ENCODE assay signal across 8 cellular contexts in genomic region chr3:133574260-133574881, GRCh38. TPM values are rescaled to one million over a fixed set of nuclear protein-coding genes. Genes with fewer than 3 reads are reported as not detected.
DNase-seq lines count a peak whose midpoint lies in the region; ATAC-seq and TF ChIP-seq lines count a peak whose summit lies in the region.

No MANE protein-coding gene starts in this region.

- peak overlapping the region; percentile 95 to 99 (median 96) for H3K27ac Mint-ChIP-seq in CD4-positive, CD25-positive, alpha-beta regulatory T cell
- H3K27ac Mint-ChIP-seq in neural crest cell (ENCODE audit: unreplicated experiment): peak overlapping the region; percentile 94

- H3K9me3 Mint-ChIP-seq in CD4-positive, CD25-positive, alpha-beta regulatory T cell: no peaks in the 10 kb centered on the region
- no peaks in the 10 kb centered on the region for H3K9me3 Mint-ChIP-seq in neural crest cell

- peaks cover 40% of the 10 kb centered on the region for H3K36me3 Mint-ChIP-seq in CD4-positive, CD25-positive, alpha-beta regulatory T cell
- peaks cover 10% of the 10 kb centered on the region for H3K36me3 Mint-ChIP-seq in neural crest cell (ENCODE audit: low read depth)

- peak; percentile 32 for TF ChIP-seq CTCF in neural crest cell (conservative IDR thresholded peaks at IDR 0.05)
- TF ChIP-seq CTCF in suprapubic skin (IDR thresholded peaks at IDR 0.05): no peak

- H3K4me1 Mint-ChIP-seq in CD4-positive, CD25-positive, alpha-beta regulatory T cell: peaks cover 36 to 71% (median 54%) of the 10 kb centered on the region in 4 donors
- H3K4me1 Mint-ChIP-seq in neural crest cell: peaks cover 49% of the 10 kb centered on the region

- peak in 1 of 2 donors; percentile 35 for TF ChIP-seq POLR2A in suprapubic skin (IDR thresholded peaks at IDR 0.05)

- WGBS in suprapubic skin: 2% methylated on average over 13 of the region's 54 CpGs

- H3K4me3 ChIP-seq in CD4-positive, CD25-positive, alpha-beta regulatory T cell (ENCODE audit: low read depth, low read length): peak overlapping the region; percentile 100
- H3K4me3 ChIP-seq in suprapubic skin: peak overlapping the region; percentile 89

- peak; percentile 4 to 8 for ATAC-seq in CD4-positive, CD25-positive, alpha-beta regulatory T cell (ENCODE audit: low read depth in 2 of 2)
- peak; percentile 34 for ATAC-seq in GM21528 (IDR thresholded peaks at IDR 0.05; ENCODE audit: low FRiP score, unreplicated experiment)

- in situ Hi-C loops in KBM-7 (cut with MboI; ENCODE audit: low pct_unique_long_range_greater_than_20kb, low sequenced_read_pairs): no loop called here

- H3K36me3 ChIP-seq in CD4-positive, CD25-positive, alpha-beta regulatory T cell (ENCODE audit: control insufficient read depth, insufficient read depth, low read length): peaks cover 31% of the 10 kb centered on the region
- H3K36me3 ChIP-seq in suprapubic skin: peaks cover 27% of the 10 kb centered on the region

- no peaks in the 10 kb centered on the region for H3K27me3 Mint-ChIP-seq in CD4-positive, CD25-positive, alpha-beta regulatory T cell
- H3K27me3 Mint-ChIP-seq in neural crest cell (ENCODE audit: low read depth): no peaks in the 10 kb centered on the region

- H3K9me3 ChIP-seq in CD4-positive, CD25-positive, alpha-beta regulatory T cell (ENCODE audit: control insufficient read depth in 2 of 2, low read length in 2 of 2): no peaks in the 10 kb centered on the region
- no peaks in the 10 kb centered on the region for H3K9me3 ChIP-seq in suprapubic skin

- H3K27ac ChIP-seq in CD4-positive, CD25-positive, alpha-beta regulatory T cell (ENCODE audit: insufficient read depth, low read length, poor library complexity, severe bottlenecking): peak overlapping the region; percentile 93
- peak overlapping the region; percentile 99 for H3K27ac ChIP-seq in suprapubic skin

- no peaks in the 10 kb centered on the region for H3K27me3 ChIP-seq in CD4-positive, CD25-positive, alpha-beta regulatory T cell (ENCODE audit: control insufficient read depth, insufficient read depth, low read length)
- H3K27me3 ChIP-seq in suprapubic skin: no peaks in the 10 kb centered on the region

- peaks cover 63% of the 10 kb centered on the region for H3K4me1 ChIP-seq in CD4-positive, CD25-positive, alpha-beta regulatory T cell (ENCODE audit: control insufficient read depth, insufficient read depth, low read length, poor library complexity, severe bottlenecking)
- peaks cover 58% of the 10 kb centered on the region for H3K4me1 ChIP-seq in suprapubic skin

- peak; percentile 63 to 78 (median 70) for DNase-seq in CD4-positive, CD25-positive, alpha-beta regulatory T cell
- DNase-seq in KBM-7 (peak; percentile 64), activated T-cell treated with anti-CD3 and anti-CD28 coated beads for 48 hours (ENCODE audit: low read depth) (peak; percentile 77), fibroblast of peridontal ligament (ENCODE audit: extremely low read depth) (peak; percentile 81), neural crest cell (ENCODE audit: low read depth, low spot score) (peak; percentile 51), suprapubic skin (ENCODE audit: low spot score in 2 of 2) (peak; percentile 85 to 86), NCI-H2171 treated with DMSO at 0.1 percent for 48 hours (lab: John Stamatoyannopoulos, UW) (no peak)

- no peak for TF ChIP-seq EP300 in suprapubic skin (IDR thresholded peaks at IDR 0.05)

- peak overlapping the region; percentile 91 to 97 (median 94) for H3K4me3 Mint-ChIP-seq in CD4-positive, CD25-positive, alpha-beta regulatory T cell
- peak overlapping the region; percentile 96 for H3K4me3 Mint-ChIP-seq in neural crest cell

RNA-seq across cellular contexts. Expression of gene CDV3, which starts 0.9 kb away (rescaled TPM):
- 275 TPM for total RNA-seq in CD4-positive, CD25-positive, alpha-beta regulatory T cell
- polyA plus RNA-seq in CD4-positive, CD25-positive, alpha-beta regulatory T cell: 10 to 100 TPM; 43.6 to 91.2 (median 60.1) TPM
- total RNA-seq in neural crest cell (166 and 174 TPM in 2 replicates), suprapubic skin (100 to 1,000 TPM in 2 of 4 donors, 10 to 100 TPM in 2; 75.9 to 122 (median 98.7) TPM)
